In the genomic region with DNA sequence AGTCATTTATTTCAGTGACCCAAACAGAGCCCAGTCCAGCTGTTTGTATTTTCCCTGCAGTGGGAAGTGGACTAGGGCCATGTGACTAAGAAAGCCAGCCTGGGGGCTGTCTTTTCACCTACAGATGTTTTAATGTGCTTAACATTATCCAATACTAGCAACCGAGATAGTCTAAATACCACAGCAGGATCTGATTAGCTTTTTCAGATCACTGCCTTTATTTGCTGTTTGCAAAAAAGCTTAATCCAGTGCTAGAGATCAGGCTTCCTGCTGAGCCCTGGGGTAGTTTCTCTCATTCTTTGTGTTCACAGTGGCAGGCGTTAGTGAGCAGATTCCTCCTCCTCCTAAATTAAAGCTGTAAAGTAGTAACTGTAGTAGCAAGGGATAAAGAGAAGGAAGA, we compare ENCODE assay signal across 1 cellular context.
TF ChIP-seq lines count a peak whose summit lies in the region.

No MANE protein-coding gene starts in this region.

TF ChIP-seq in GM12878, 131 proteins besides CTCF, POLR2A, EP300 and RAD21 (continued from another document):
- TF ChIP-seq USF1 (IDR thresholded peaks at IDR 0.05; ENCODE audit: borderline replicate concordance, extremely low read length, insufficient read depth, low read depth, low read length) = no peak
- no peak for TF ChIP-seq SMAD1 (IDR thresholded peaks at IDR 0.05; ENCODE audit: low read depth, partially characterized antibody)
- TF ChIP-seq STAT3 (IDR thresholded peaks at IDR 0.05; ENCODE audit: low read depth, low read length) = no peak
- TF ChIP-seq RCOR1 (conservative IDR thresholded peaks at IDR 0.05; ENCODE audit: low read depth, low read length) = no peak
- TF ChIP-seq TCF7 (IDR thresholded peaks at IDR 0.05; ENCODE audit: borderline replicate concordance) = no peak
- no peak for TF ChIP-seq PAX8 (IDR thresholded peaks at IDR 0.05)
- no peak for TF ChIP-seq DPF2 (IDR thresholded peaks at IDR 0.05)
- TF ChIP-seq CHD4 (IDR thresholded peaks at IDR 0.05) = no peak
- no peak for TF ChIP-seq CHD2 (IDR thresholded peaks at IDR 0.05; ENCODE audit: borderline replicate concordance, low read depth, low read length)
- no peak for TF ChIP-seq ASH2L (IDR thresholded peaks at IDR 0.05; ENCODE audit: borderline replicate concordance, low read depth)
- no peak for TF ChIP-seq TCF3 (IDR thresholded peaks at IDR 0.05; ENCODE audit: borderline replicate concordance, insufficient read depth, low read depth, low read length)
- TF ChIP-seq, protein P1, sequence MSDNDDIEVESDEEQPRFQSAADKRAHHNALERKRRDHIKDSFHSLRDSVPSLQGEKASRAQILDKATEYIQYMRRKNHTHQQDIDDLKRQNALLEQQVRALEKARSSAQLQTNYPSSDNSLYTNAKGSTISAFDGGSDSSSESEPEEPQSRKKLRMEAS (IDR thresholded peaks at IDR 0.05; ENCODE audit: low read depth, low read length) = no peak
- TF ChIP-seq ZNF217 (IDR thresholded peaks at IDR 0.05) = no peak
- no peak for TF ChIP-seq HDGF (IDR thresholded peaks at IDR 0.05)
- TF ChIP-seq RFX5 (IDR thresholded peaks at IDR 0.05; ENCODE audit: low read depth, low read length) = no peak
